In the genomic region with DNA sequence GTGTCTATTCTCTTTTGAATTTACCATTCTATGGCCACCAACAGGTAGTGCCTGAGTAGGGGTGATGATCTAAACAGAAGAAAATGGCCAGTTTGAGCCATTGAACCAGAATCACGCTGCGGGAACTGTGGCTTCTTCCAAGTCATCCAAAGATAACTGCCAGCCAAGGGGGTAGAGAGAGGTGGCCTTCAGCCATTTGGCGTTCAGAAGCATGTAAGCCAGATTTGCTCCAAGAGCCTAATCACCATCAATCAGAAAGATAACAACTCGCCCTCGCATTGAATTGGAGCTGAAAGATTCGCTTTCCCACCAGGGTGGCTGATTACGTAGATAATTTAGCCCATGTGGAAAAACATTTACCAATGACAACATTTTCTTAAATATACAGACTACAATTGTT, we compare ENCODE assay signal across 20 cellular contexts.
"Had no signal": no experiment of that assay in that cellular context is flagged by ENCODE, and none has a peak within 500 bp of the region (broad histone marks: within the 10 kb centered on the region; RNA-seq: fewer than 3 reads in every experiment).

No MANE protein-coding gene starts in this region.

- H3K4me1 ChIP-seq: foreskin keratinocyte, prostate gland, spleen, vagina had no signal

- H3K27me3 Mint-ChIP-seq: activated CD4-positive, alpha-beta memory T cell treated with anti-CD3 and anti-CD28 coated beads, Interleukin-2, amount 10 ng/mL, durations not matched to agents 7 days and 5 days; activated CD4-positive, alpha-beta T cell treated with anti-CD3 and anti-CD28 coated beads, Interleukin-2, amount 10 ng/mL, durations not matched to agents 24 days and 14 days; activated naive CD4-positive, alpha-beta T cell treated with anti-CD3 and anti-CD28 coated beads, Interleukin-2, amount 10 ng/mL, durations not matched to agents 7 days and 5 days; dendritic cell treated with granulocyte-macrophage colony-stimulating factor and Interleukin-4, amounts not matched to agents 40 ng/mL and 50 ng/mL, for 4 days; naive thymus-derived CD8-positive, alpha-beta T cell had no signal

- H3K9me3 ChIP-seq: prostate gland, spleen, thoracic aorta, vagina had no signal

- H3K4me1 Mint-ChIP-seq: activated CD4-positive, alpha-beta memory T cell treated with anti-CD3 and anti-CD28 coated beads, Interleukin-2, amount 10 ng/mL, durations not matched to agents 7 days and 5 days; activated CD4-positive, alpha-beta T cell treated with anti-CD3 and anti-CD28 coated beads, Interleukin-2, amount 10 ng/mL, durations not matched to agents 24 days and 14 days; activated naive CD4-positive, alpha-beta T cell treated with anti-CD3 and anti-CD28 coated beads, Interleukin-2, amount 10 ng/mL, durations not matched to agents 7 days and 5 days; naive thymus-derived CD8-positive, alpha-beta T cell had no signal

- H3K36me3 Mint-ChIP-seq: activated naive CD4-positive, alpha-beta T cell treated with anti-CD3 and anti-CD28 coated beads, Interleukin-2, amount 10 ng/mL, durations not matched to agents 7 days and 5 days; mesothelial cell of epicardium; naive thymus-derived CD8-positive, alpha-beta T cell; type B pancreatic cell had no signal

- H3K27ac ChIP-seq: foreskin keratinocyte, prostate gland, spleen, thoracic aorta, vagina, VCaP had no signal

- DNase-seq: activated CD4-positive, alpha-beta memory T cell treated with anti-CD3 and anti-CD28 coated beads, Interleukin-2, amount 10 ng/mL, durations not matched to agents 7 days and 5 days; activated CD4-positive, alpha-beta T cell treated with anti-CD3 and anti-CD28 coated beads, Interleukin-2, amount 10 ng/mL, durations not matched to agents 24 days and 14 days; activated effector memory CD4-positive, alpha-beta T cell treated with anti-CD3 and anti-CD28 coated beads, Interleukin-2, amount 50 U/mL, for 16 hours; activated naive CD4-positive, alpha-beta T cell treated with anti-CD3 and anti-CD28 coated beads, Interleukin-2, amount 10 ng/mL, durations not matched to agents 7 days and 5 days; amygdala; effector CD8-positive, alpha-beta T cell; foreskin keratinocyte; kidney; naive thymus-derived CD8-positive, alpha-beta T cell; spleen; stimulated activated CD4-positive, alpha-beta T cell treated with anti-CD3 and anti-CD28 coated beads, Interleukin-4, amount 100 ng/mL, for 1 hour; stimulated activated naive CD4-positive, alpha-beta T cell treated with Interleukin-2 at 50 U/mL for 16 hours had no signal

- H3K27ac Mint-ChIP-seq: activated CD4-positive, alpha-beta memory T cell treated with anti-CD3 and anti-CD28 coated beads, Interleukin-2, amount 10 ng/mL, durations not matched to agents 7 days and 5 days; activated CD4-positive, alpha-beta T cell treated with anti-CD3 and anti-CD28 coated beads, Interleukin-2, amount 10 ng/mL, durations not matched to agents 24 days and 14 days; activated naive CD4-positive, alpha-beta T cell treated with anti-CD3 and anti-CD28 coated beads, Interleukin-2, amount 10 ng/mL, durations not matched to agents 7 days and 5 days; dendritic cell treated with granulocyte-macrophage colony-stimulating factor and Interleukin-4, amounts not matched to agents 40 ng/mL and 50 ng/mL, for 4 days; mesothelial cell of epicardium; naive thymus-derived CD8-positive, alpha-beta T cell; type B pancreatic cell had no signal

- H3K27me3 ChIP-seq: foreskin keratinocyte, spleen, vagina had no signal

- H3K4me3 ChIP-seq: prostate gland, spleen, thoracic aorta, vagina had no signal

- H3K36me3 ChIP-seq: prostate gland, spleen, thoracic aorta, vagina had no signal

- H3K4me3 Mint-ChIP-seq: activated CD4-positive, alpha-beta memory T cell treated with anti-CD3 and anti-CD28 coated beads, Interleukin-2, amount 10 ng/mL, durations not matched to agents 7 days and 5 days; activated CD4-positive, alpha-beta T cell treated with anti-CD3 and anti-CD28 coated beads, Interleukin-2, amount 10 ng/mL, durations not matched to agents 24 days and 14 days; activated naive CD4-positive, alpha-beta T cell treated with anti-CD3 and anti-CD28 coated beads, Interleukin-2, amount 10 ng/mL, durations not matched to agents 7 days and 5 days; dendritic cell treated with granulocyte-macrophage colony-stimulating factor and Interleukin-4, amounts not matched to agents 40 ng/mL and 50 ng/mL, for 4 days; mesothelial cell of epicardium; naive thymus-derived CD8-positive, alpha-beta T cell; type B pancreatic cell had no signal

- H3K9me3 Mint-ChIP-seq: activated CD4-positive, alpha-beta memory T cell treated with anti-CD3 and anti-CD28 coated beads, Interleukin-2, amount 10 ng/mL, durations not matched to agents 7 days and 5 days; activated CD4-positive, alpha-beta T cell treated with anti-CD3 and anti-CD28 coated beads, Interleukin-2, amount 10 ng/mL, durations not matched to agents 24 days and 14 days; activated naive CD4-positive, alpha-beta T cell treated with anti-CD3 and anti-CD28 coated beads, Interleukin-2, amount 10 ng/mL, durations not matched to agents 7 days and 5 days; dendritic cell treated with granulocyte-macrophage colony-stimulating factor and Interleukin-4, amounts not matched to agents 40 ng/mL and 50 ng/mL, for 4 days; mesothelial cell of epicardium; type B pancreatic cell had no signal

- ATAC-seq: activated CD4-positive, CD25-positive, alpha-beta regulatory T cell treated with anti-CD3 and anti-CD28 coated beads, Interleukin-2, amount 50 U/mL, for 24 hours; foreskin keratinocyte; naive thymus-derived CD8-positive, alpha-beta T cell had no signal
